8 cellular contexts compared by ENCODE assay signal in the genomic region with DNA sequence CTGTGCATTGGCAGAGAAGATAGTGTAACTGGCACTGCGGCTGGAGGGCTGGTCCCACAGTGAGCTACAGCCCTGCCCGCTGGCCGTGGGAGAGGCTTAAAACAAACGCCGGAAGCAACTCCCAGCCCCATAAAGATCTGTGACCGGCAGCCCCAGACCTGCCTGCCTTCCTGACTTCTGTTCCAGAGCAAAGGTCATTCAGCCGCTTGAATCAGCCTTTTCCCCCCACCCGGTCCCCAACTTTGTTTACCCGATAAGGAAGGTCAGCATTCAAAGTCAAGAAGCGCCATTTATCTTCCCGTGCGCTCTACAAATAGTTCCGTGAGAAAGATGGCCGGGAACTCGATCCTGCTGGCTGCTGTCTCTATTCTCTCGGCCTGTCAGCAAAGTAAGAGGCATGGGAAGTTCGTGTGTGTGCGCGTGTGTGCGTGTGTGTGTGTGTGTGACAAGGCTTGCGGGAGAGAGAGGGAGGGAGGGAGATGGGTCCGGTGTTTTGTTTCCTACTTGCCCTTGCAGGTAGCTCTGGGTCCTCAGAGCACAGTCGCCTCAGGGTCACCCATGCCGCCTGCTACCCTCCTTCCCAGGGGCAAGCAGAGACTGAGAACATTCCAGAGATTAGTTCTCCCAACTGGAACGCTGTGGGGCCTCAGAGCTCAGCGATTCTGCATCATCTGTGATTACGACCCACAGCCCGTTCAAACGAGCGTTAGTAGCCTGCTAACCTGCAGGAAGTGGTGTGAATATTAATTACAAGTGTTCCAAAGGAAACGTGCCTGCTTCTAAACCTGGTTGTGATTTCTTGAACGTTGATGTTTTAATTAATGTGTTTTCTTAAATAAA. TPM values are rescaled to one million over a fixed set of nuclear protein-coding genes. Genes with fewer than 3 reads are reported as not detected.
A peak's percentile ranks its signal among the peaks of the same experiment; 100 is the strongest.
DNase-seq lines count a peak whose midpoint lies in the region; ATAC-seq and TF ChIP-seq lines count a peak whose summit lies in the region.

A gene (plus strand): TSS at position 130 of the 840 bp plus-strand sequence. CDS start 201 bp downstream, at position 331.

- peaks cover 47% of the 10 kb centered on the region for H3K4me1 ChIP-seq in suprapubic skin

- TF ChIP-seq CTCF in CD14-positive monocyte (IDR thresholded peaks at IDR 0.05) (no peak), suprapubic skin (IDR thresholded peaks at IDR 0.05) (no peak)

- H3K4me1 Mint-ChIP-seq in CD14-positive monocyte, result peaks cover 52% of the 10 kb centered on the region
- peaks cover 32% of the 10 kb centered on the region for H3K4me1 Mint-ChIP-seq in activated CD8-positive, alpha-beta T cell treated with anti-CD3 and anti-CD28 coated beads, Interleukin-2, amount 10 ng/mL, durations not matched to agents 7 days and 5 days (ENCODE audit: low read depth)

- WGBS in suprapubic skin, result 1% methylated on average over 31 of the region's 32 CpGs

- no peaks in the 10 kb centered on the region for H3K36me3 ChIP-seq in suprapubic skin

- no peaks in the 10 kb centered on the region for H3K9me3 ChIP-seq in suprapubic skin

- intact Hi-C loops in CD14-positive monocyte (cut with micrococcal nuclease), result loop anchor here in 1 of 2 donors (10.0 kb wide), 1 partner anchor 111 kb away; a partner anchor contains a TSS

- peak within 1 kb of the TSS; percentile 93 to 99 (median 95) for H3K27ac Mint-ChIP-seq in CD14-positive monocyte
- H3K27ac Mint-ChIP-seq in activated CD8-positive, alpha-beta T cell treated with anti-CD3 and anti-CD28 coated beads, Interleukin-2, amount 10 ng/mL, durations not matched to agents 7 days and 5 days, result peak within 1 kb of the TSS; percentile 96

- H3K27me3 ChIP-seq in suprapubic skin, result no peaks in the 10 kb centered on the region

- CTCF ChIA-PET in activated CD8-positive, alpha-beta T cell treated with anti-CD3 and anti-CD28 coated beads, Interleukin-2, amount 10 ng/mL, durations not matched to agents 7 days and 5 days (lab: Charles Lee), result interaction anchor here (0.6 to 3.2 kb wide), 5 partner anchors 9 to 384 kb away, joined by 3 to 43 read pairs (median 3); no protein-coding TSS in a partner anchor

- H3K36me3 Mint-ChIP-seq in CD14-positive monocyte, result peaks cover 2 to 11% of the 10 kb centered on the region in 2 donors
- no peaks in the 10 kb centered on the region for H3K36me3 Mint-ChIP-seq in activated CD8-positive, alpha-beta T cell treated with anti-CD3 and anti-CD28 coated beads, Interleukin-2, amount 10 ng/mL, durations not matched to agents 7 days and 5 days (ENCODE audit: low read depth)

- POLR2A ChIA-PET in activated CD8-positive, alpha-beta T cell treated with anti-CD3 and anti-CD28 coated beads, Interleukin-2, amount 10 ng/mL, durations not matched to agents 7 days and 5 days (lab: Charles Lee), result interaction anchor here (0.8 to 1.5 kb wide), 4 partner anchors 8 to 708 kb away, joined by 3 to 12 read pairs (median 4); a partner anchor contains a TSS

- ATAC-seq in GM19025 (IDR thresholded peaks at IDR 0.05; ENCODE audit: low read depth, unreplicated experiment) (peak; percentile 90), HG03139 (IDR thresholded peaks at IDR 0.05; ENCODE audit: unreplicated experiment) (peak; percentile 69)
- peak; percentile 71 for ATAC-seq in activated CD8-positive, alpha-beta T cell treated with anti-CD3 and anti-CD28 coated beads, Interleukin-2, amount 10 ng/mL, durations not matched to agents 7 days and 5 days

- TF ChIP-seq POLR2A in erythroblast (IDR thresholded peaks at IDR 0.05; ENCODE audit: low read length), result peak; percentile 87
- TF ChIP-seq POLR2A in suprapubic skin (IDR thresholded peaks at IDR 0.05), result no peak

- no peak for TF ChIP-seq EP300 in suprapubic skin (IDR thresholded peaks at IDR 0.05)

- peak within 1 kb of the TSS; percentile 96 to 100 for H3K4me3 Mint-ChIP-seq in CD14-positive monocyte
- peak within 1 kb of the TSS; percentile 88 for H3K4me3 Mint-ChIP-seq in activated CD8-positive, alpha-beta T cell treated with anti-CD3 and anti-CD28 coated beads, Interleukin-2, amount 10 ng/mL, durations not matched to agents 7 days and 5 days

- H3K4me3 ChIP-seq in suprapubic skin, result peak within 1 kb of the TSS; percentile 65

- peaks cover 0 to 1% (median 0%) of the 10 kb centered on the region in 3 donors for H3K27me3 Mint-ChIP-seq in CD14-positive monocyte (ENCODE audit: low read depth in 3 of 3)
- H3K27me3 Mint-ChIP-seq in activated CD8-positive, alpha-beta T cell treated with anti-CD3 and anti-CD28 coated beads, Interleukin-2, amount 10 ng/mL, durations not matched to agents 7 days and 5 days (ENCODE audit: low read depth), result no peaks in the 10 kb centered on the region

- H3K9me3 Mint-ChIP-seq in CD14-positive monocyte, result no peaks in the 10 kb centered on the region
- no peaks in the 10 kb centered on the region for H3K9me3 Mint-ChIP-seq in activated CD8-positive, alpha-beta T cell treated with anti-CD3 and anti-CD28 coated beads, Interleukin-2, amount 10 ng/mL, durations not matched to agents 7 days and 5 days (ENCODE audit: insufficient read depth)

- H3K27ac ChIP-seq in suprapubic skin, result peak within 1 kb of the TSS; percentile 93

- DNase-seq in CD14-positive monocyte (ENCODE audit: low spot score) (no peak), NCI-H446 (lab: John Stamatoyannopoulos, UW) (peak; percentile 35 to 66), erythroblast (lab: John Stamatoyannopoulos, UW) (peak; percentile 72 to 77), midbrain (lab: John Stamatoyannopoulos, UW) (peak; percentile 45), suprapubic skin (ENCODE audit: low spot score in 2 of 2) (peak; percentile 84 to 88)
- DNase-seq in activated CD8-positive, alpha-beta T cell treated with anti-CD3 and anti-CD28 coated beads, Interleukin-2, amount 10 ng/mL, durations not matched to agents 7 days and 5 days, result peak; percentile 34

RNA-seq across cellular contexts. Expression of the gene that starts here (rescaled TPM):
- 100 to 1,000 TPM; 153 to 221 TPM for polyA plus RNA-seq in CD14-positive monocyte
- total RNA-seq in activated CD8-positive, alpha-beta T cell treated with anti-CD3 and anti-CD28 coated beads, Interleukin-2, amount 10 ng/mL, durations not matched to agents 7 days and 5 days, result 10 to 100 TPM; 12.8 to 13.4 TPM
- total RNA-seq in suprapubic skin, result 100 to 1,000 TPM in 3 of 4 donors, 10 to 100 TPM in 1; 98.7 to 157 (median 128) TPM

Comparison
In these comparisons a context has a peak if more than half of its experiments do, and no peak if none do; other contexts are left out.
1. RNA of the gene that starts here (total RNA-seq): 98.7 to 157 TPM in suprapubic skin; 12.8 to 13.4 TPM in activated CD8-positive, alpha-beta T cell treated with anti-CD3 and anti-CD28 coated beads, Interleukin-2, amount 10 ng/mL, durations not matched to agents 7 days and 5 days; every median in the first group is over 4 times any median in the second.
2. Peak in every context shown above with its lines, with median percentiles within 50 percentile points of each other: ATAC-seq.